In the genomic region with DNA sequence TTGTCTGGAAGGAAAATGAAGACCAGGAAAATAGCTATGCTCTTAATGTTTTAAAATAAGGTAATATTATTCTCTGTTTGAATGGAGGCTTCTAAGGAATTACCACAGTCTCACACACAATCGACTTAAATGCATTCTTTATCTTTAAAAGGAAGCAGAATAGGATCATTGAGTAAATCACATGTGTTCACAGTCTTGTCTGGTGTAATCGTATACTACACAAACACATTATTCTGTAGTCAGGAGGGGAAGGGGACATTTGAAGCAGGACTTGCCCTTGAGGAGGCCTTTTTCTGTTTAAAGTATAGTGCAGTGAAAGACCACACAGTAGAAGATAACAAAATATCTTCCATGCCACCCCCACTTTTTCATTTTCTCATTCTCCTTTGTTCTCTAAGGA, we compare ENCODE assay signal across 14 cellular contexts. TPM values are rescaled to one million over a fixed set of nuclear protein-coding genes. Genes with fewer than 3 reads are reported as not detected.
A peak's percentile ranks its signal among the peaks of the same experiment; 100 is the strongest.
DNase-seq lines count a peak whose midpoint lies in the region; ATAC-seq and TF ChIP-seq lines count a peak whose summit lies in the region.
"Had no signal": no experiment of that assay in that cellular context is flagged by ENCODE, and none has a peak within 500 bp of the region (broad histone marks: within the 10 kb centered on the region; RNA-seq: fewer than 3 reads in every experiment).

No MANE protein-coding gene starts in this region.

- H3K79me2 ChIP-seq in neural cell (replicated peaks; ENCODE audit: insufficient read depth, low read length): peaks cover 22% of the 10 kb centered on the region

- H4K20me1 ChIP-seq in neural cell (ENCODE audit: insufficient read depth): no peaks in the 10 kb centered on the region

- H3K9ac ChIP-seq in neural cell (ENCODE audit: low read length): no peak overlapping the region

- no peak for TF ChIP-seq RAD21 in neural cell (conservative IDR thresholded peaks at IDR 0.05)

- no peaks in the 10 kb centered on the region for H3K9me2 ChIP-seq in neural cell (ENCODE audit: insufficient read depth, low read length)

- H3K27ac ChIP-seq in brain microvascular endothelial cell: no peak overlapping the region
- H3K27ac ChIP-seq in neural cell (ENCODE audit: low read length): no peak overlapping the region
- H3K27ac ChIP-seq: lower lobe of right lung, pancreas, transverse colon, VCaP had no signal

- H3K27me3 ChIP-seq in brain microvascular endothelial cell (replicated peaks) (no peaks in the 10 kb centered on the region), neural cell (ENCODE audit: insufficient read depth, low read depth, low read length) (no peaks in the 10 kb centered on the region)
- H3K27me3 ChIP-seq: pancreas, transverse colon had no signal

- no peak for TF ChIP-seq CTCF in brain microvascular endothelial cell (IDR thresholded peaks at IDR 0.05; ENCODE audit: low read depth, low read length, missing control alignments)
- TF ChIP-seq CTCF in neural cell (IDR thresholded peaks at IDR 0.05; ENCODE audit: poor library complexity, severe bottlenecking): no peak

- DNase-seq in NCI-H1092 treated with DMSO at 0.1 percent for 48 hours (lab: John Stamatoyannopoulos, UW) (peak; percentile 49), NCI-H1092 (lab: John Stamatoyannopoulos, UW) (no peak), NCI-H2196 treated with DMSO at 0.1 percent for 48 hours (lab: John Stamatoyannopoulos, UW; ENCODE audit: unreplicated experiment) (peak; percentile 39), brain microvascular endothelial cell (peak; percentile 2), MV-4-11 (lab: John Stamatoyannopoulos, UW) (no peak)
- DNase-seq in stimulated activated CD4-positive, alpha-beta T cell treated with anti-CD3 and anti-CD28 coated beads, Interleukin-2, amount 100 ng/mL, for 48 hours: no peak
- DNase-seq: activated naive CD4-positive, alpha-beta T cell treated with Interleukin-2 at 50 U/mL for 16 hours; lower lobe of right lung; NCI-H226; pancreas; transverse colon had no signal

- H3K4me2 ChIP-seq in neural cell (ENCODE audit: low read length): peak overlapping the region; percentile 9

- no peaks in the 10 kb centered on the region for H3F3A ChIP-seq in neural cell (ENCODE audit: insufficient read depth, low read length, poor library complexity, severe bottlenecking)

- H2AFZ ChIP-seq in neural cell (ENCODE audit: low read depth, low read length): no peak overlapping the region

- no peak for ATAC-seq in HG02623 (IDR thresholded peaks at IDR 0.05; ENCODE audit: unreplicated experiment)
- ATAC-seq: lower lobe of right lung had no signal

- H3K36me3 ChIP-seq in brain microvascular endothelial cell (replicated peaks): no peaks in the 10 kb centered on the region
- no peaks in the 10 kb centered on the region for H3K36me3 ChIP-seq in neural cell (ENCODE audit: insufficient read depth, low read length)
- H3K36me3 ChIP-seq: lower lobe of right lung, pancreas, transverse colon had no signal

- no peaks in the 10 kb centered on the region for H3K9me3 ChIP-seq in neural cell (ENCODE audit: low read length)
- H3K9me3 ChIP-seq: lower lobe of right lung, pancreas, transverse colon had no signal

- H3K4me3 ChIP-seq in brain microvascular endothelial cell (ENCODE audit: low read depth, low read length): no peak overlapping the region
- no peak overlapping the region for H3K4me3 ChIP-seq in neural cell (ENCODE audit: low read length)
- H3K4me3 ChIP-seq: lower lobe of right lung, pancreas, transverse colon had no signal

- in situ Hi-C loops in brain microvascular endothelial cell (cut with HindIII; ENCODE audit: low pct_ligation_motif_present, low sequenced_read_pairs): no loop called here

- TF ChIP-seq EP300 in neural cell (conservative IDR thresholded peaks at IDR 0.05; ENCODE audit: poor library complexity, severe bottlenecking): no peak

TF ChIP-seq in neural cell, 6 proteins besides CTCF, POLR2A, EP300 and RAD21:
- TF ChIP-seq TAF1 (IDR thresholded peaks at IDR 0.05; ENCODE audit: low read depth): no peak
- TF ChIP-seq, protein P1, sequence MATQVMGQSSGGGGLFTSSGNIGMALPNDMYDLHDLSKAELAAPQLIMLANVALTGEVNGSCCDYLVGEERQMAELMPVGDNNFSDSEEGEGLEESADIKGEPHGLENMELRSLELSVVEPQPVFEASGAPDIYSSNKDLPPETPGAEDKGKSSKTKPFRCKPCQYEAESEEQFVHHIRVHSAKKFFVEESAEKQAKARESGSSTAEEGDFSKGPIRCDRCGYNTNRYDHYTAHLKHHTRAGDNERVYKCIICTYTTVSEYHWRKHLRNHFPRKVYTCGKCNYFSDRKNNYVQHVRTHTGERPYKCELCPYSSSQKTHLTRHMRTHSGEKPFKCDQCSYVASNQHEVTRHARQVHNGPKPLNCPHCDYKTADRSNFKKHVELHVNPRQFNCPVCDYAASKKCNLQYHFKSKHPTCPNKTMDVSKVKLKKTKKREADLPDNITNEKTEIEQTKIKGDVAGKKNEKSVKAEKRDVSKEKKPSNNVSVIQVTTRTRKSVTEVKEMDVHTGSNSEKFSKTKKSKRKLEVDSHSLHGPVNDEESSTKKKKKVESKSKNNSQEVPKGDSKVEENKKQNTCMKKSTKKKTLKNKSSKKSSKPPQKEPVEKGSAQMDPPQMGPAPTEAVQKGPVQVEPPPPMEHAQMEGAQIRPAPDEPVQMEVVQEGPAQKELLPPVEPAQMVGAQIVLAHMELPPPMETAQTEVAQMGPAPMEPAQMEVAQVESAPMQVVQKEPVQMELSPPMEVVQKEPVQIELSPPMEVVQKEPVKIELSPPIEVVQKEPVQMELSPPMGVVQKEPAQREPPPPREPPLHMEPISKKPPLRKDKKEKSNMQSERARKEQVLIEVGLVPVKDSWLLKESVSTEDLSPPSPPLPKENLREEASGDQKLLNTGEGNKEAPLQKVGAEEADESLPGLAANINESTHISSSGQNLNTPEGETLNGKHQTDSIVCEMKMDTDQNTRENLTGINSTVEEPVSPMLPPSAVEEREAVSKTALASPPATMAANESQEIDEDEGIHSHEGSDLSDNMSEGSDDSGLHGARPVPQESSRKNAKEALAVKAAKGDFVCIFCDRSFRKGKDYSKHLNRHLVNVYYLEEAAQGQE (IDR thresholded peaks at IDR 0.05; ENCODE audit: borderline replicate concordance): no peak
- TF ChIP-seq SMC3 (conservative IDR thresholded peaks at IDR 0.05; ENCODE audit: poor library complexity): no peak
- TF ChIP-seq POLR2AphosphoS5 (IDR thresholded peaks at IDR 0.05): no peak
- TF ChIP-seq EZH2 (IDR thresholded peaks at IDR 0.05; ENCODE audit: borderline replicate concordance, insufficient read depth, low read length, poor library complexity, severe bottlenecking): no peak
- TF ChIP-seq MXI1 (conservative IDR thresholded peaks at IDR 0.05; ENCODE audit: poor library complexity, severe bottlenecking): no peak

RNA-seq across cellular contexts. Expression of gene REV3L, which starts 20.6 kb away (rescaled TPM):
- 50.2 and 60.2 TPM in 2 replicates for polyA plus RNA-seq in neural cell
- 106 and 143 TPM in 2 replicates for polyA minus RNA-seq in neural cell

Comparison
In these comparisons a context has a peak if more than half of its experiments do, and no peak if none do; other contexts are left out.
1. DNase-seq: peak in NCI-H1092 treated with DMSO at 0.1 percent for 48 hours (single experiment), NCI-H2196 treated with DMSO at 0.1 percent for 48 hours (single experiment) and brain microvascular endothelial cell (single experiment); none in NCI-H1092 (single experiment), MV-4-11 (single experiment) and stimulated activated CD4-positive, alpha-beta T cell treated with anti-CD3 and anti-CD28 coated beads, Interleukin-2, amount 100 ng/mL, for 48 hours (0 of 2).